ENCODE assay signal across 8 cellular contexts in the genomic region with DNA sequence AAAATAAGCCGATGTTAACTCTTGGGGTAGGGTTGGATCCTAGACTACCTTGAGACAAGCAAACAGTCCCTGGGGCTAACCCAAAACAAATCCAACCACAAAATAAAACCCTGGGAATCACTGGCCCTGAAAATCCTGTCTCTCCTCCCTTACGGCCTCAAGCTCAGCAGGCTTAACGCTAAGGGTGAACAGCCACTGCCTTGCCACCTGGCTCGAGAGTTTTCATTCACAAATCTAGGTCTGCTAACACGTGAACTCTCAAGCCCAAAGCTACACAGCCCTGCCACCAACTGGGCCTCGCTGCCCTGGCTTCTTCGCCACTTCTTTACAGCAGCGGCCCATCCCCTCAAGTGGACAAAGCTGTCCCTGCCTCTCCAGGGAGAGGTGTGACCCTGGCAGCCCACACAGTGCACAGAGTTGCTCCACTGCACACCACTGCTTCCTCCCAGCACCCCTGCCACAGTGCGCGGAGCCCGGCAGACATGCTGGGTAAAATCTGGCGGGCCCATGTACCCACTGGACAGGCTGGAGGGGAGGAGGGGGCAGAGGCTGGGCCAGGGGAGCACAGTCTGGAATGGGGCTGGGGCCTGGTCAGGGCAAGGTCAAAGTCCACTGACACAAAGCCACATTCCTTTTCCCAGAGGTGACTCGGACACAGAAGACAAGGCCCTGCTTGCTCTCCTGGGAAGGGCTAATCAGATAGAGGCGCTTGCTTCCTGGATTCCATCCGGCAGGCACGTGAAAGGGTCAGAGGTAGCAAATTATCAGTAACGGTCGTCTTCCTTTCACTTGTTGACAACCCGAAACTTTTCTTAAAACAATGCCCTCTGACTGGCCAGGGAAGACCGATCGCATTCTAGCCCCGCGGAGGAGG. TPM values are rescaled to one million over a fixed set of nuclear protein-coding genes. Genes with fewer than 3 reads are reported as not detected.
A peak's percentile ranks its signal among the peaks of the same experiment; 100 is the strongest.
DNase-seq lines count a peak whose midpoint lies in the region; ATAC-seq, FAIRE-seq and TF ChIP-seq lines count a peak whose summit lies in the region.

No MANE protein-coding gene starts in this region.

- H3K4me3 ChIP-seq in A549, result peak overlapping the region; percentile 71
- H3K4me3 ChIP-seq in H7 (ENCODE audit: insufficient read depth, low read depth, low read length), result peak overlapping the region; percentile 78
- peak overlapping the region; percentile 70 to 78 for H3K4me3 ChIP-seq in stomach smooth muscle (ENCODE audit: low read length in 2 of 2)

- H3K4me1 ChIP-seq in A549, result peaks cover 10% of the 10 kb centered on the region; the same call in 2 of the 3 replicates
- H3K4me1 ChIP-seq in stomach smooth muscle (ENCODE audit: control insufficient read depth, insufficient read depth, low read length), result peaks cover 16% of the 10 kb centered on the region

- no peak for TF ChIP-seq RAD21 in A549 (conservative IDR thresholded peaks at IDR 0.05 in 1 of 2, IDR thresholded peaks at IDR 0.05 in 1 of 2)

- CTCF ChIA-PET in A549 (lab: Yijun Ruan, JAX), result interaction anchor here (1.1 to 7.6 kb wide), 9 partner anchors 7 to 111 kb away, joined by 3 to 68 read pairs (median 5); partner anchors contain the start of genes MAFG and PYCR1

- H3K9ac ChIP-seq in stomach smooth muscle (ENCODE audit: low read length in 2 of 2), result peak overlapping the region; percentile 36 to 59

- peaks cover 44% of the 10 kb centered on the region for H3K36me3 Mint-ChIP-seq in activated T-helper 2 cell treated with anti-CD3 and anti-CD28 coated beads, Interferon-gamma antibody, Interleukin-2, Interleukin-4, amounts not matched to agents 10 μg/mL and 5 μg/mL and 100 μg/mL, durations not matched to agents 14 hours and 24 hours and 36 hours (ENCODE audit: low read depth)
- peaks cover 0 to 8% (median 5%) of the 10 kb centered on the region in 3 donors for H3K36me3 Mint-ChIP-seq in immature natural killer cell

- peaks cover 7% of the 10 kb centered on the region for H3K36me3 ChIP-seq in H7 (replicated peaks; ENCODE audit: control insufficient read depth, insufficient read depth, low read length)
- H3K36me3 ChIP-seq in stomach smooth muscle (ENCODE audit: control insufficient read depth in 2 of 2, insufficient read depth in 2 of 2, low read length in 2 of 2), result peaks cover 13 to 23% of the 10 kb centered on the region in 2 donors

- H3K9me3 ChIP-seq in A549 (no peaks in the 10 kb centered on the region), stomach smooth muscle (ENCODE audit: control insufficient read depth in 2 of 2, low read length in 2 of 2) (no peaks in the 10 kb centered on the region)

- peak overlapping the region; percentile 62 to 88 for H3K27ac ChIP-seq in A549
- no peak overlapping the region for H3K27ac ChIP-seq in stomach smooth muscle (ENCODE audit: low read length)

- peak overlapping the region; percentile 84 for H3K4me3 Mint-ChIP-seq in activated T-helper 2 cell treated with anti-CD3 and anti-CD28 coated beads, Interferon-gamma antibody, Interleukin-2, Interleukin-4, amounts not matched to agents 10 μg/mL and 5 μg/mL and 100 μg/mL, durations not matched to agents 14 hours and 24 hours and 36 hours (ENCODE audit: low read depth)
- H3K4me3 Mint-ChIP-seq in immature natural killer cell, result peak overlapping the region; percentile 86 to 90 (median 87)

- no peaks in the 10 kb centered on the region for H3K9me3 Mint-ChIP-seq in activated T-helper 2 cell treated with anti-CD3 and anti-CD28 coated beads, Interferon-gamma antibody, Interleukin-2, Interleukin-4, amounts not matched to agents 10 μg/mL and 5 μg/mL and 100 μg/mL, durations not matched to agents 14 hours and 24 hours and 36 hours
- no peaks in the 10 kb centered on the region for H3K9me3 Mint-ChIP-seq in immature natural killer cell

- H3K4me2 ChIP-seq in A549, result peak overlapping the region; percentile 98

- POLR2A ChIA-PET in A549 (lab: Yijun Ruan, JAX), result interaction anchor here (1.5 kb wide), 1 partner anchor 13 kb away, joined by 3 read pairs; no protein-coding TSS in a partner anchor

- peak overlapping the region; percentile 60 for H3K27ac Mint-ChIP-seq in activated T-helper 2 cell treated with anti-CD3 and anti-CD28 coated beads, Interferon-gamma antibody, Interleukin-2, Interleukin-4, amounts not matched to agents 10 μg/mL and 5 μg/mL and 100 μg/mL, durations not matched to agents 14 hours and 24 hours and 36 hours
- peak overlapping the region in 5 of 6 donors; percentile 34 to 87 (median 82) for H3K27ac Mint-ChIP-seq in immature natural killer cell

- no peak for TF ChIP-seq POLR2A in A549 (IDR thresholded peaks at IDR 0.05; ENCODE audit: low read length)

- whole genome bisulfite sequencing in A549 (ENCODE audit: missing lambda C conversion rate), result 60% methylated on average over 23 of the region's 23 CpGs

- DNase-seq in A549 (ENCODE audit: low read depth in 1 of 2, low spot score in 1 of 2) (no peak), H7 (no peak), immature natural killer cell (no peak), posterior cingulate gyrus (no peak)
- DNase-seq in activated T-helper 2 cell treated with anti-CD3 and anti-CD28 coated beads, Interferon-gamma antibody, Interleukin-2, Interleukin-4, amounts not matched to agents 10 μg/mL and 5 μg/mL and 100 μg/mL, durations not matched to agents 14 hours and 24 hours and 36 hours (ENCODE audit: low spot score), result no peak
- DNase-seq in activated CD4-positive, alpha-beta T cell treated with anti-CD3 and anti-CD28 coated beads, Interleukin-2, amount 50 U/mL, for 1 hour, result no peak

- no peak for FAIRE-seq in A549 (lab: Jason Lieb, UNC)

- no peak for TF ChIP-seq EP300 in A549 (IDR thresholded peaks at IDR 0.05)

- no peak for TF ChIP-seq CTCF in A549 (IDR thresholded peaks at IDR 0.05)

- peak in 1 of 2 experiments; percentile 1; a peak in 2 of 6 replicates for ATAC-seq in A549
- no peak for ATAC-seq in GM19452 (IDR thresholded peaks at IDR 0.05; ENCODE audit: unreplicated experiment)

- peaks cover 8% of the 10 kb centered on the region for H3K4me1 Mint-ChIP-seq in activated T-helper 2 cell treated with anti-CD3 and anti-CD28 coated beads, Interferon-gamma antibody, Interleukin-2, Interleukin-4, amounts not matched to agents 10 μg/mL and 5 μg/mL and 100 μg/mL, durations not matched to agents 14 hours and 24 hours and 36 hours (ENCODE audit: low read depth)
- peaks cover 0 to 10% of the 10 kb centered on the region in 2 donors for H3K4me1 Mint-ChIP-seq in immature natural killer cell

- intact Hi-C loops in activated T-helper 2 cell treated with anti-CD3 and anti-CD28 coated beads, Interferon-gamma antibody, Interleukin-2, Interleukin-4, amounts not matched to agents 10 μg/mL and 5 μg/mL and 100 μg/mL, durations not matched to agents 14 hours and 24 hours and 36 hours (cut with micrococcal nuclease), result no loop called here
- intact Hi-C loops in posterior cingulate gyrus (cut with DNase I), result no loop called here

- H3K27me3 ChIP-seq in H7 (ENCODE audit: control insufficient read depth, insufficient read depth, low read length) (peaks cover 2% of the 10 kb centered on the region; the same call in 1 of the 2 replicates), stomach smooth muscle (ENCODE audit: control insufficient read depth in 1 of 2, insufficient read depth in 2 of 2, low read length in 2 of 2) (no peaks in the 10 kb centered on the region)

- no peaks in the 10 kb centered on the region for H3K27me3 Mint-ChIP-seq in activated T-helper 2 cell treated with anti-CD3 and anti-CD28 coated beads, Interferon-gamma antibody, Interleukin-2, Interleukin-4, amounts not matched to agents 10 μg/mL and 5 μg/mL and 100 μg/mL, durations not matched to agents 14 hours and 24 hours and 36 hours (ENCODE audit: low read depth)
- H3K27me3 Mint-ChIP-seq in immature natural killer cell (ENCODE audit: low read depth in 3 of 3), result peaks cover 3 to 15% (median 4%) of the 10 kb centered on the region in 3 donors

RNA-seq across cellular contexts. Expression of gene PCYT2, which starts 1.0 kb away (rescaled TPM):
- polyA plus RNA-seq in A549 (2011; rRNA removed), result 7.1 and 7.7 TPM in 2 replicates
- 16.6 and 20.5 TPM in 2 replicates for polyA plus RNA-seq in A549 (2012; cell fraction: cytosol; rRNA removed)
- 39.2 and 46.7 TPM in 2 replicates for polyA plus RNA-seq in A549 (2012; cell fraction: nucleus; rRNA removed)
- polyA plus RNA-seq in A549 (2017; fragmentation: RNase III; extraction: RNeasy Plus Mini Kit Qiagen cat#74134 plus additional on column Dnase treatment), result 14.8 to 17.0 TPM (median 16.3 TPM) in 3 replicates
- 12.4 and 13.8 TPM in 2 replicates for polyA minus RNA-seq in A549 (2011; rRNA and poly(A)+ RNA removed)
- 21.0 and 37.0 TPM in 2 replicates for total RNA-seq in H7 (2014; rRNA removed; shearing (Covaris generic))
- total RNA-seq in activated T-helper 2 cell treated with anti-CD3 and anti-CD28 coated beads, Interferon-gamma antibody, Interleukin-2, Interleukin-4, amounts not matched to agents 10 μg/mL and 5 μg/mL and 100 μg/mL, durations not matched to agents 14 hours and 24 hours and 36 hours, result 51.5 and 51.7 TPM in 2 replicates
- 10 to 100 TPM; 44.7 to 59.6 (median 49.5) TPM for polyA plus RNA-seq in immature natural killer cell

RNA-seq across cellular contexts. Expression of gene SIRT7, which starts 7.8 kb away (rescaled TPM):
- polyA plus RNA-seq in A549 (2011; rRNA removed), result 9.8 and 13.7 TPM in 2 replicates
- polyA plus RNA-seq in A549 (2012; cell fraction: cytosol; rRNA removed), result 29.1 and 29.7 TPM in 2 replicates
- polyA plus RNA-seq in A549 (2012; cell fraction: nucleus; rRNA removed), result 131 and 141 TPM in 2 replicates
- 34.0 to 35.2 TPM (median 34.8 TPM) in 3 replicates for polyA plus RNA-seq in A549 (2017; fragmentation: RNase III; extraction: RNeasy Plus Mini Kit Qiagen cat#74134 plus additional on column Dnase treatment)
- polyA minus RNA-seq in A549 (2011; rRNA and poly(A)+ RNA removed), result 40.0 and 46.9 TPM in 2 replicates
- total RNA-seq in H7 (2014; rRNA removed; shearing (Covaris generic)), result 19.0 and 21.4 TPM in 2 replicates
- total RNA-seq in activated T-helper 2 cell treated with anti-CD3 and anti-CD28 coated beads, Interferon-gamma antibody, Interleukin-2, Interleukin-4, amounts not matched to agents 10 μg/mL and 5 μg/mL and 100 μg/mL, durations not matched to agents 14 hours and 24 hours and 36 hours, result 50.2 and 55.7 TPM in 2 replicates
- 10 to 100 TPM; 27.2 to 54.7 (median 36.2) TPM for polyA plus RNA-seq in immature natural killer cell

RNA-seq across cellular contexts. Expression of gene NPB, which starts 8.2 kb away (rescaled TPM):
- polyA plus RNA-seq in A549 (2011; rRNA removed), result 0.34 and 0.41 TPM in 2 replicates
- polyA plus RNA-seq in A549 (2012; cell fraction: cytosol; rRNA removed), result 0.41 and 0.48 TPM in 2 replicates
- 0.48 and 0.61 TPM in 2 replicates for polyA plus RNA-seq in A549 (2012; cell fraction: nucleus; rRNA removed)
- polyA plus RNA-seq in A549 (2017; fragmentation: RNase III; extraction: RNeasy Plus Mini Kit Qiagen cat#74134 plus additional on column Dnase treatment), result 0.29 to 0.45 TPM (median 0.38 TPM) in 3 replicates
- 0.78 and 1.1 TPM in 2 replicates for polyA minus RNA-seq in A549 (2011; rRNA and poly(A)+ RNA removed)
- 0.85 and 0.94 TPM in 2 replicates for total RNA-seq in H7 (2014; rRNA removed; shearing (Covaris generic))
- total RNA-seq in activated T-helper 2 cell treated with anti-CD3 and anti-CD28 coated beads, Interferon-gamma antibody, Interleukin-2, Interleukin-4, amounts not matched to agents 10 μg/mL and 5 μg/mL and 100 μg/mL, durations not matched to agents 14 hours and 24 hours and 36 hours, result 0.28 and 0.39 TPM in 2 replicates
- not detected for polyA plus RNA-seq in immature natural killer cell

RNA-seq across cellular contexts. Expression of gene MAFG, which starts 17.3 kb away (rescaled TPM):
- polyA plus RNA-seq in A549 (2011; rRNA removed) (41.6 and 47.9 TPM in 2 replicates), A549 (2017; fragmentation: RNase III; extraction: RNeasy Plus Mini Kit Qiagen cat#74134 plus additional on column Dnase treatment) (49.8 to 57.9 TPM (median 52.4 TPM) in 3 replicates), immature natural killer cell (1 to 10 TPM; 1.1 to 4.8 (median 1.3) TPM)
- polyA plus RNA-seq in A549 (2012; cell fraction: cytosol; rRNA removed), result 55.5 and 60.4 TPM in 2 replicates
- 194 and 235 TPM in 2 replicates for polyA plus RNA-seq in A549 (2012; cell fraction: nucleus; rRNA removed)
- polyA minus RNA-seq in A549 (2011; rRNA and poly(A)+ RNA removed), result 18.1 and 22.6 TPM in 2 replicates
- 27.0 and 31.7 TPM in 2 replicates for total RNA-seq in H7 (2014; rRNA removed; shearing (Covaris generic))
- 30.3 and 31.8 TPM in 2 replicates for total RNA-seq in activated T-helper 2 cell treated with anti-CD3 and anti-CD28 coated beads, Interferon-gamma antibody, Interleukin-2, Interleukin-4, amounts not matched to agents 10 μg/mL and 5 μg/mL and 100 μg/mL, durations not matched to agents 14 hours and 24 hours and 36 hours

RNA-seq across cellular contexts. Expression of gene ANAPC11, which starts 18.7 kb away (rescaled TPM):
- polyA plus RNA-seq in A549 (2011; rRNA removed) (351 and 428 TPM in 2 replicates), A549 (2017; fragmentation: RNase III; extraction: RNeasy Plus Mini Kit Qiagen cat#74134 plus additional on column Dnase treatment) (352 to 382 TPM (median 377 TPM) in 3 replicates), immature natural killer cell (100 to 1,000 TPM; 339 to 578 (median 348) TPM)
- polyA plus RNA-seq in A549 (2012; cell fraction: cytosol; rRNA removed), result 1,168 and 1,461 TPM in 2 replicates
- polyA plus RNA-seq in A549 (2012; cell fraction: nucleus; rRNA removed), result 941 and 1,063 TPM in 2 replicates
- 55.5 and 82.6 TPM in 2 replicates for polyA minus RNA-seq in A549 (2011; rRNA and poly(A)+ RNA removed)
- total RNA-seq in H7 (2014; rRNA removed; shearing (Covaris generic)), result 269 and 274 TPM in 2 replicates
- total RNA-seq in activated T-helper 2 cell treated with anti-CD3 and anti-CD28 coated beads, Interferon-gamma antibody, Interleukin-2, Interleukin-4, amounts not matched to agents 10 μg/mL and 5 μg/mL and 100 μg/mL, durations not matched to agents 14 hours and 24 hours and 36 hours, result 108 and 119 TPM in 2 replicates
